8 cellular contexts compared by ENCODE assay signal in the genomic region with DNA sequence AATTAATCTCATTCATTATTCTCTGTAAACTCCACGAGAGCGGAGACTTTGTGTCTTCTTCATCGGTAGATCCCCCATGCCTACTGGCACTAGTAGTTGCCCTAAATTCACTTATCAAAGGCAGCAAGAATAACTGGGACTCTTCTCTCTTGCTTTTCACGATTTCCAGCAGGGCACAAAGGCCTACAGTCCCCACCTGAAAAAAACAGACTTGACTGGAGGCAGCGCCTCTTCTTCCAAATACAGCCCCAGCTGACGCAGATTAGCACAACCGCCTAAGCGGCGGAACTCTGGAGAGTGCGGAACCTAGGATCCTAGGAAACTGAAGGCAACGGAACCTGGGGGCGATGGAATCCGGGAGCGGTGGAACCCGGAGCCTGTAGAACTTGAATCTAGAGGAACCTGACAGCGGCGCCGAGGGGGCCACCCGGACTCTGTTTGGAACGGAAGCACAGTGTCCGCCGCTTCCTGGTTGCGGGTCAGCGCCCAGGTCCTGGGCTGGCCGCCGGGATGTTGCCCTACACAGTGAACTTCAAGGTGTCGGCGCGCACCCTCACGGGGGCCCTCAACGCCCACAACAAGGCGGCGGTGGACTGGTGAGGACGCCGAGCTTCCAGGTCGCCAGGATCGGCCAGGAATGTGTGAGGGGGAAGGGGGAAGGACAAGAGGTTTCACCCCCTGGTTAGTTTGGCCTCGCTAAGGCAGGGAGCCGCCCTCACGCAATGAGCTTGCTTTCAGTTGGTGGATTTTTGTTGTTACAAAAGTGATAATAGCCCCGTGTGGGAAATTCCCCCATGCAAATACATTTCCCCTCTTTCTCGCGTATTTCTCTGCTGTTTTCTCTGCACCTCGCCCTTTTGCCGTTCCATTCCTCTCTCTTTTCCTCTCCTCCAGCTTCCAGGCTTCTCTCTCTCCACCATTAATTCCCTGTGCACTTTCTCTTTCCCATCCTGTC. TPM values are rescaled to one million over a fixed set of nuclear protein-coding genes. Genes with fewer than 3 reads are reported as not detected.
A peak's percentile ranks its signal among the peaks of the same experiment; 100 is the strongest.
DNase-seq lines count a peak whose midpoint lies in the region; ATAC-seq, FAIRE-seq and TF ChIP-seq lines count a peak whose summit lies in the region.

A gene with protein sequence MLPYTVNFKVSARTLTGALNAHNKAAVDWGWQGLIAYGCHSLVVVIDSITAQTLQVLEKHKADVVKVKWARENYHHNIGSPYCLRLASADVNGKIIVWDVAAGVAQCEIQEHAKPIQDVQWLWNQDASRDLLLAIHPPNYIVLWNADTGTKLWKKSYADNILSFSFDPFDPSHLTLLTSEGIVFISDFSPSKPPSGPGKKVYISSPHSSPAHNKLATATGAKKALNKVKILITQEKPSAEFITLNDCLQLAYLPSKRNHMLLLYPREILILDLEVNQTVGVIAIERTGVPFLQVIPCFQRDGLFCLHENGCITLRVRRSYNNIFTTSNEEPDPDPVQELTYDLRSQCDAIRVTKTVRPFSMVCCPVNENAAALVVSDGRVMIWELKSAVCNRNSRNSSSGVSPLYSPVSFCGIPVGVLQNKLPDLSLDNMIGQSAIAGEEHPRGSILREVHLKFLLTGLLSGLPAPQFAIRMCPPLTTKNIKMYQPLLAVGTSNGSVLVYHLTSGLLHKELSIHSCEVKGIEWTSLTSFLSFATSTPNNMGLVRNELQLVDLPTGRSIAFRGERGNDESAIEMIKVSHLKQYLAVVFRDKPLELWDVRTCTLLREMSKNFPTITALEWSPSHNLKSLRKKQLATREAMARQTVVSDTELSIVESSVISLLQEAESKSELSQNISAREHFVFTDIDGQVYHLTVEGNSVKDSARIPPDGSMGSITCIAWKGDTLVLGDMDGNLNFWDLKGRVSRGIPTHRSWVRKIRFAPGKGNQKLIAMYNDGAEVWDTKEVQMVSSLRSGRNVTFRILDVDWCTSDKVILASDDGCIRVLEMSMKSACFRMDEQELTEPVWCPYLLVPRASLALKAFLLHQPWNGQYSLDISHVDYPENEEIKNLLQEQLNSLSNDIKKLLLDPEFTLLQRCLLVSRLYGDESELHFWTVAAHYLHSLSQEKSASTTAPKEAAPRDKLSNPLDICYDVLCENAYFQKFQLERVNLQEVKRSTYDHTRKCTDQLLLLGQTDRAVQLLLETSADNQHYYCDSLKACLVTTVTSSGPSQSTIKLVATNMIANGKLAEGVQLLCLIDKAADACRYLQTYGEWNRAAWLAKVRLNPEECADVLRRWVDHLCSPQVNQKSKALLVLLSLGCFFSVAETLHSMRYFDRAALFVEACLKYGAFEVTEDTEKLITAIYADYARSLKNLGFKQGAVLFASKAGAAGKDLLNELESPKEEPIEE (plus strand): TSS at position 452 of the 955 bp plus-strand sequence. CDS start 59 bp downstream, at position 511.

- H3K36me3 ChIP-seq in bronchial epithelial cell (ENCODE audit: control insufficient read depth, insufficient read depth, low read length) (no peaks in the 10 kb centered on the region), small intestine (ENCODE audit: control insufficient read depth in 2 of 2, insufficient read depth in 2 of 2, low read length in 2 of 2) (peaks cover 0 to 1% of the 10 kb centered on the region in 2 donors)

- POLR2A ChIA-PET in AG04449 (lab: Yijun Ruan, JAX): no interaction called here

- H3K27ac ChIP-seq in small intestine (ENCODE audit: low read depth in 1 of 2, low read length in 1 of 2): peak within 1 kb of the TSS; percentile 82 to 89

- FAIRE-seq in bronchial epithelial cell (lab: Jason Lieb, UNC) (no peak), small intestine (lab: Jason Lieb, UNC) (no peak)

- CTCF ChIA-PET in AG04449 (lab: Yijun Ruan, JAX): interaction anchor here (1.6 kb wide), 1 partner anchor 428 kb away, joined by 4 read pairs; no protein-coding TSS in a partner anchor

- no peaks in the 10 kb centered on the region for H3K9me3 ChIP-seq in small intestine (ENCODE audit: control insufficient read depth, low read depth)

- H3K4me3 ChIP-seq in AG04449 (ENCODE audit: low read depth, low read length) (peak within 1 kb of the TSS; percentile 94), WI38 (ENCODE audit: low read depth, low read length) (peak within 1 kb of the TSS; percentile 93), bronchial epithelial cell (ENCODE audit: low read depth, low read length) (peak within 1 kb of the TSS; percentile 74), small intestine (ENCODE audit: low read depth in 1 of 2, low read length in 2 of 2) (peak within 1 kb of the TSS; percentile 62 to 78)

- H3K27me3 ChIP-seq in bronchial epithelial cell (ENCODE audit: control insufficient read depth, insufficient read depth, low read length) (no peaks in the 10 kb centered on the region), small intestine (ENCODE audit: control insufficient read depth in 2 of 2, insufficient read depth in 2 of 2, low read length in 2 of 2) (no peaks in the 10 kb centered on the region)

- DNase-seq in AG04449 (ENCODE audit: low read depth, low spot score) (peak; percentile 59), NCI-H2196 treated with DMSO at 0.1 percent for 48 hours (lab: John Stamatoyannopoulos, UW; ENCODE audit: unreplicated experiment) (peak; percentile 36), bronchial epithelial cell (ENCODE audit: low read depth) (peak; percentile 78), iPS-NIHi11 (ENCODE audit: low spot score) (peak; percentile 90), small intestine (peak; percentile 89)

- ATAC-seq in GM18870 (IDR thresholded peaks at IDR 0.05; ENCODE audit: unreplicated experiment) (peak; percentile 94), HG03108 (IDR thresholded peaks at IDR 0.05; ENCODE audit: unreplicated experiment) (peak; percentile 97)

- TF ChIP-seq CTCF in AG04449 (IDR thresholded peaks at IDR 0.05; ENCODE audit: insufficient read depth, low read length, missing control alignments): no peak
- TF ChIP-seq CTCF in WI38 (IDR thresholded peaks at IDR 0.05; ENCODE audit: low read depth, low read length): no peak
- no peak for TF ChIP-seq CTCF in bronchial epithelial cell (IDR thresholded peaks at IDR 0.05; ENCODE audit: insufficient read depth, low read length, severe bottlenecking)

- WGBS in small intestine, 3 donors: 3 to 4% (median 4%) methylated on average over 45 of the region's 45 CpGs

- H3K4me1 ChIP-seq in small intestine (ENCODE audit: control insufficient read depth in 2 of 2, insufficient read depth in 1 of 2, low read depth in 1 of 2, low read length in 1 of 2): peaks cover 2 to 3% of the 10 kb centered on the region in 2 donors

RNA-seq across cellular contexts. Expression of the gene that starts here (rescaled TPM):
- total RNA-seq in bronchial epithelial cell: 60.8 and 64.9 TPM in 2 replicates
- 10 to 100 TPM; 17.6 to 31.1 (median 22.2) TPM for polyA plus RNA-seq in small intestine

Comparison
In these comparisons a context has a peak if more than half of its experiments do, and no peak if none do; other contexts are left out.
1. Peak in every context shown above with its lines: DNase-seq, ATAC-seq, H3K4me3 ChIP-seq and H3K27ac ChIP-seq.
2. DNase-seq: peak in every context shown above with its lines; median percentile 90 in iPS-NIHi11; 89 in small intestine; 78 in bronchial epithelial cell; 59 in AG04449; 36 in NCI-H2196 treated with DMSO at 0.1 percent for 48 hours.